ENCODE assay signal across 8 cellular contexts in genomic region chrX:53224860-53225797, GRCh38. TPM values are rescaled to one million over a fixed set of nuclear protein-coding genes. Genes with fewer than 3 reads are reported as not detected.
DNase-seq lines count a peak whose midpoint lies in the region; ATAC-seq and TF ChIP-seq lines count a peak whose summit lies in the region.

KDM5C (minus strand) TSS chrX:53225207; CDS start chrX:53224889, 318 bp downstream.

- peak within 1 kb of the TSS; percentile 97 for H3K4me3 ChIP-seq in GM12875 (ENCODE audit: low read depth, low read length)
- peak within 1 kb of the TSS; percentile 90 for H3K4me3 ChIP-seq in left ventricle myocardium inferior
- peak within 1 kb of the TSS; percentile 59 to 60 for H3K4me3 ChIP-seq in prostate gland
- H3K4me3 ChIP-seq in urinary bladder (ENCODE audit: low read depth, low read length), result peak within 1 kb of the TSS; percentile 78

- TF ChIP-seq CTCF in GM12875 (IDR thresholded peaks at IDR 0.05; ENCODE audit: borderline replicate concordance, insufficient read depth, low read depth, low read length) (no peak), left ventricle myocardium inferior (IDR thresholded peaks at IDR 0.05; ENCODE audit: borderline replicate concordance) (no peak), prostate gland (IDR thresholded peaks at IDR 0.05) (no peak)

- H3K9me3 ChIP-seq in left ventricle myocardium inferior (replicated peaks) (no peaks in the 10 kb centered on the region), prostate gland (no peaks in the 10 kb centered on the region)

- peak; percentile 82 for ATAC-seq in HG02852 (IDR thresholded peaks at IDR 0.05; ENCODE audit: unreplicated experiment)

- DNase-seq in NCI-H1694 (lab: John Stamatoyannopoulos, UW) (peak; percentile 82), amniotic stem cell (lab: John Stamatoyannopoulos, UW) (peak; percentile 88), left ventricle myocardium inferior (peak; percentile 86), prostate gland (ENCODE audit: low spot score) (peak; percentile 83)

- H3K4me3 Mint-ChIP-seq in T-helper 1 cell treated with Interleukin-12 subunit alpha and Interleukin-12 subunit beta and Interleukin-4 antibody, amounts not matched to agents 30 μg/mL and 1 μg/mL, for 36 hours, result peak within 1 kb of the TSS; percentile 96

- intact Hi-C loops in left ventricle myocardium inferior (cut with micrococcal nuclease), result no loop called here
- intact Hi-C loops in prostate gland (cut with DNase I), result no loop called here

- no peaks in the 10 kb centered on the region for H3K27me3 ChIP-seq in left ventricle myocardium inferior (ENCODE audit: low read depth)
- H3K27me3 ChIP-seq in prostate gland (replicated peaks; ENCODE audit: insufficient read depth), result no peaks in the 10 kb centered on the region

- peaks cover 19% of the 10 kb centered on the region for H3K36me3 Mint-ChIP-seq in T-helper 1 cell treated with Interleukin-12 subunit alpha and Interleukin-12 subunit beta and Interleukin-4 antibody, amounts not matched to agents 30 μg/mL and 1 μg/mL, for 36 hours (ENCODE audit: low read depth)

- H3K4me1 ChIP-seq in left ventricle myocardium inferior (peaks cover 40% of the 10 kb centered on the region), prostate gland (replicated peaks) (no peaks in the 10 kb centered on the region), urinary bladder (ENCODE audit: insufficient read depth) (no peaks in the 10 kb centered on the region)

- H3K27ac Mint-ChIP-seq in T-helper 1 cell treated with Interleukin-12 subunit alpha and Interleukin-12 subunit beta and Interleukin-4 antibody, amounts not matched to agents 30 μg/mL and 1 μg/mL, for 36 hours, result peak within 1 kb of the TSS; percentile 97

- H3K27ac ChIP-seq in left ventricle myocardium inferior (replicated peaks) (peak within 1 kb of the TSS; percentile 93), prostate gland (peak within 1 kb of the TSS; percentile 83 to 87), urinary bladder (ENCODE audit: low read depth) (peak within 1 kb of the TSS; percentile 87)

- peaks cover 36% of the 10 kb centered on the region for H3K4me1 Mint-ChIP-seq in T-helper 1 cell treated with Interleukin-12 subunit alpha and Interleukin-12 subunit beta and Interleukin-4 antibody, amounts not matched to agents 30 μg/mL and 1 μg/mL, for 36 hours (ENCODE audit: low read depth)

- TF ChIP-seq POLR2A in prostate gland (IDR thresholded peaks at IDR 0.05), result peak; percentile 30

- H3K27me3 Mint-ChIP-seq in T-helper 1 cell treated with Interleukin-12 subunit alpha and Interleukin-12 subunit beta and Interleukin-4 antibody, amounts not matched to agents 30 μg/mL and 1 μg/mL, for 36 hours (ENCODE audit: low read depth), result no peaks in the 10 kb centered on the region

- under 1% methylated on average over 45 of the region's 67 CpGs for WGBS in prostate gland
- WGBS in urinary bladder, result under 1% methylated on average over 67 of the region's 67 CpGs

- H3K9me3 Mint-ChIP-seq in T-helper 1 cell treated with Interleukin-12 subunit alpha and Interleukin-12 subunit beta and Interleukin-4 antibody, amounts not matched to agents 30 μg/mL and 1 μg/mL, for 36 hours, result no peaks in the 10 kb centered on the region

- peaks cover 5% of the 10 kb centered on the region for H3K36me3 ChIP-seq in left ventricle myocardium inferior
- H3K36me3 ChIP-seq in prostate gland, result no peaks in the 10 kb centered on the region
- no peaks in the 10 kb centered on the region for H3K36me3 ChIP-seq in urinary bladder (ENCODE audit: insufficient read depth)

RNA-seq across cellular contexts. Expression of gene KDM5C, which starts in this region (rescaled TPM):
- total RNA-seq in left ventricle myocardium inferior, result 35.6 TPM
- 100 to 1,000 TPM in 1 of 2 donors, 10 to 100 TPM in 1; 99.4 to 102 TPM for total RNA-seq in prostate gland
- 76.7 TPM for total RNA-seq in urinary bladder
- 33.1 TPM for polyA plus RNA-seq in urinary bladder

Comparison
In these comparisons a context has a peak if more than half of its experiments do, and no peak if none do; other contexts are left out.
1. Peak in every context shown above with its lines: DNase-seq, ATAC-seq, H3K4me3 ChIP-seq and H3K27ac ChIP-seq.